Comparison of ENCODE assay signal across 21 cellular contexts in genomic region chr16:58012481-58012880, GRCh38. TPM values are rescaled to one million over a fixed set of nuclear protein-coding genes. Genes with fewer than 3 reads are reported as not detected.
DNase-seq lines count a peak whose midpoint lies in the region; ATAC-seq and TF ChIP-seq lines count a peak whose summit lies in the region.
"Had no signal": no experiment of that assay in that cellular context is flagged by ENCODE, and none has a peak within 500 bp of the region (broad histone marks: within the 10 kb centered on the region; RNA-seq: fewer than 3 reads in every experiment).

No MANE protein-coding gene starts in this region.

- no peaks in the 10 kb centered on the region for H3K27me3 ChIP-seq in left ventricle myocardium inferior (ENCODE audit: low read depth)
- no peaks in the 10 kb centered on the region for H3K27me3 ChIP-seq in smooth muscle cell (ENCODE audit: low read depth)

- intact Hi-C loops in left ventricle myocardium inferior (cut with micrococcal nuclease): no loop called here
- intact Hi-C loops in cardiac septum (cut with DNase I): no loop called here
- intact Hi-C loops in left colon (cut with DNase I, micrococcal nuclease): no loop called here

- H3K79me2 ChIP-seq in smooth muscle cell (ENCODE audit: low read depth): no peaks in the 10 kb centered on the region

- peaks cover 12% of the 10 kb centered on the region for H3K4me1 ChIP-seq in left ventricle myocardium inferior
- peaks cover 14% of the 10 kb centered on the region for H3K4me1 ChIP-seq in smooth muscle cell (ENCODE audit: low read depth)

- TF ChIP-seq CTCF in left ventricle myocardium inferior (IDR thresholded peaks at IDR 0.05; ENCODE audit: borderline replicate concordance): no peak
- TF ChIP-seq CTCF in smooth muscle cell (IDR thresholded peaks at IDR 0.05; ENCODE audit: borderline replicate concordance, insufficient read depth, poor library complexity, severe bottlenecking): no peak

- peaks cover 26% of the 10 kb centered on the region for H4K20me1 ChIP-seq in smooth muscle cell (ENCODE audit: low read depth)

- H3K9me3 ChIP-seq in left ventricle myocardium inferior (replicated peaks) (no peaks in the 10 kb centered on the region), smooth muscle cell (replicated peaks; ENCODE audit: low read depth) (no peaks in the 10 kb centered on the region)
- H3K9me3 ChIP-seq: A549 had no signal

- H3K4me2 ChIP-seq in smooth muscle cell: peak overlapping the region; percentile 33
- H3K4me2 ChIP-seq: A549 had no signal

- WGBS in smooth muscle cell (ENCODE audit: low lambda C conversion rate): 51% methylated on average over 9 of the region's 9 CpGs

- DNase-seq in left ventricle myocardium inferior (peak; percentile 3), cardiac septum (ENCODE audit: low spot score) (no peak), UCSD-AML1 (lab: John Stamatoyannopoulos, UW; ENCODE audit: unreplicated experiment) (peak; percentile 39), islet precursor cell (peak; percentile 75), smooth muscle cell (lab: John Stamatoyannopoulos, UW; ENCODE audit: unreplicated experiment) (no peak), left colon (no peak), inferior parietal cortex (ENCODE audit: extremely low spot score) (no peak)
- no peak for DNase-seq in effector CD8-positive, alpha-beta T cell (lab: John Stamatoyannopoulos, UW)
- DNase-seq: CD4-positive, alpha-beta memory T cell; DMS153; GOT3; KG1; NCI-H1105 treated with DMSO at 0.1 percent for 48 hours; NCI-H1694 treated with DMSO at 0.1 percent for 48 hours; NCI-H510A; NCI-H774; OCI-M1; SHP77 treated with DMSO at 0.1 percent for 48 hours had no signal

- no peak overlapping the region for H2AFZ ChIP-seq in smooth muscle cell (ENCODE audit: low read depth)

- H3K4me3 ChIP-seq in left ventricle myocardium inferior (no peak overlapping the region), smooth muscle cell (no peak overlapping the region)
- H3K4me3 ChIP-seq: A549, GM12878 had no signal

- H3F3A ChIP-seq in smooth muscle cell (ENCODE audit: low read depth): peaks cover 8% of the 10 kb centered on the region

- no peak overlapping the region for H3K9ac ChIP-seq in smooth muscle cell (ENCODE audit: low read depth)

- H3K36me3 ChIP-seq in left ventricle myocardium inferior: peaks cover 49% of the 10 kb centered on the region
- H3K36me3 ChIP-seq in smooth muscle cell (ENCODE audit: low read depth): no peaks in the 10 kb centered on the region

- ATAC-seq in left colon: no peak
- ATAC-seq: GM12878 had no signal

- H3K27ac ChIP-seq in left ventricle myocardium inferior (replicated peaks) (no peak overlapping the region), smooth muscle cell (ENCODE audit: low read depth) (peak overlapping the region; percentile 58)

RNA-seq across cellular contexts. Expression of gene USB1, which starts 11.3 kb away (rescaled TPM):
- 35.2 TPM for total RNA-seq in left ventricle myocardium inferior
- total RNA-seq in cardiac septum: 36.0 TPM
- total RNA-seq in smooth muscle cell: 13.9 and 26.9 TPM in 2 replicates
- polyA plus RNA-seq in smooth muscle cell: 44.1 and 56.6 TPM in 2 replicates
- total RNA-seq in left colon: 10 to 100 TPM; 42.6 to 43.8 TPM

RNA-seq across cellular contexts. Expression of gene ZNF319, which starts 12.0 kb away (rescaled TPM):
- total RNA-seq in left ventricle myocardium inferior (10.0 TPM), cardiac septum (7.2 TPM), smooth muscle cell (1.0 and 3.1 TPM in 2 replicates), left colon (1 to 10 TPM; 5.0 to 7.9 TPM)
- 4.0 and 5.0 TPM in 2 replicates for polyA plus RNA-seq in smooth muscle cell

RNA-seq across cellular contexts. Expression of gene MMP15, which starts 13.1 kb away (rescaled TPM):
- total RNA-seq in left ventricle myocardium inferior: 64.1 TPM
- total RNA-seq in cardiac septum: 53.5 TPM
- 2.3 and 2.5 TPM in 2 replicates for total RNA-seq in smooth muscle cell
- polyA plus RNA-seq in smooth muscle cell: 4.2 and 5.2 TPM in 2 replicates
- total RNA-seq in left colon: 100 to 1,000 TPM; 113 to 127 TPM

RNA-seq across cellular contexts. Expression of gene CNGB1, which starts 41.6 kb away (rescaled TPM):
- total RNA-seq in left ventricle myocardium inferior (not detected), cardiac septum (not detected), smooth muscle cell (not detected in 2 replicates), left colon (under 1 TPM; 0.17 to 0.49 TPM)
- not detected in 2 replicates for polyA plus RNA-seq in smooth muscle cell
- total RNA-seq: CD4-positive, alpha-beta memory T cell; GM12878 had no signal
- polyA plus RNA-seq: BJ; CD4-positive, alpha-beta memory T cell had no signal

Comparison
In these comparisons a context has a peak if more than half of its experiments do, and no peak if none do; other contexts are left out.
1. DNase-seq: peak in left ventricle myocardium inferior (single experiment), UCSD-AML1 (single experiment) and islet precursor cell (single experiment); none in cardiac septum (single experiment), smooth muscle cell (single experiment), left colon (0 of 2), inferior parietal cortex (single experiment) and effector CD8-positive, alpha-beta T cell (single experiment).
2. RNA of gene MMP15, which starts 13.1 kb away (total RNA-seq): 113 to 127 TPM in left colon, 64.1 TPM in left ventricle myocardium inferior (single experiment) and 53.5 TPM in cardiac septum (single experiment); 2.3 to 2.5 TPM in smooth muscle cell; every median in the first group is over 10 times any median in the second.